In the genomic region with DNA sequence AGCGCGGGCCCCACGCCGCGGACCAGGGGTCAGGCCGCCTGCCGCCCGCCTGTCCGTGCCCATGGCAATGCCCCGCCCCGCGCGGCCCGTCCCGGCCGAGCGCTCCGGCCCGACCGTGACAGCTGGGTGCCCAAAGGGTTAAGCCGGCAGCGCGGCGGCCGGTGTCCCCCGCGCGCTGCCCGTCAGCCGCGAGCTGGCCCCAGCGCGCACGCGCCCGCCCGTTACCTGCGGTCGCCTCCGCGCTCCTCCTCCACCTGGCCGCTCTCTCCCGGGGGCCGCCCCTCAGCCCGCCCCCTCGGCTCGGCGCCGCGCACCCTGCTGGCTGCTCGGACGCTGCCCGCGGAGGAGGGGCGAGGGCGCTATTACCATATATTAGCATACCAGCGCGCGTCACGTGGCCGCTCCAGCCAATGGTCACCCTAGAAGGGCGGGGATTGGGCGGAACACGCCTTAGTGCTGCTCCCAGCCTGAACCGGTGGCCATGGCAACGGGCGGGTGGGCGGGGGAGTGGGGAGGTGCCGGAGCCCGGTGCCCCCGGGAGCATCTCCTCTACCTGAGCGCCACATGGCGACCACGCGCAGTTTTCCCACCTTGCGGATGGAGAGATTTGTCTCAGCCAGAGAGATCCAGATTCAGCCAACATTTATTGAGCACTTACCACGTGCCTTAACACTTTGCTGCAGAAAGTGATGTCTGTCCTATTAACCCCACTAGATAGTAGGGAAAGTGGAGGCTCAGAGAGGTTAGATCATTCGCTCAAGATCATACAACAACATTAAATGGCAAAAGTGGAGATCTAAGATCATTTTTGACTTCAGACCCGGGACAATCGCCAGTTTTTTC, we compare ENCODE assay signal across 8 cellular contexts. TPM values are rescaled to one million over a fixed set of nuclear protein-coding genes. Genes with fewer than 3 reads are reported as not detected.
A peak's percentile ranks its signal among the peaks of the same experiment; 100 is the strongest.
DNase-seq lines count a peak whose midpoint lies in the region; ATAC-seq and TF ChIP-seq lines count a peak whose summit lies in the region.

A gene with protein sequence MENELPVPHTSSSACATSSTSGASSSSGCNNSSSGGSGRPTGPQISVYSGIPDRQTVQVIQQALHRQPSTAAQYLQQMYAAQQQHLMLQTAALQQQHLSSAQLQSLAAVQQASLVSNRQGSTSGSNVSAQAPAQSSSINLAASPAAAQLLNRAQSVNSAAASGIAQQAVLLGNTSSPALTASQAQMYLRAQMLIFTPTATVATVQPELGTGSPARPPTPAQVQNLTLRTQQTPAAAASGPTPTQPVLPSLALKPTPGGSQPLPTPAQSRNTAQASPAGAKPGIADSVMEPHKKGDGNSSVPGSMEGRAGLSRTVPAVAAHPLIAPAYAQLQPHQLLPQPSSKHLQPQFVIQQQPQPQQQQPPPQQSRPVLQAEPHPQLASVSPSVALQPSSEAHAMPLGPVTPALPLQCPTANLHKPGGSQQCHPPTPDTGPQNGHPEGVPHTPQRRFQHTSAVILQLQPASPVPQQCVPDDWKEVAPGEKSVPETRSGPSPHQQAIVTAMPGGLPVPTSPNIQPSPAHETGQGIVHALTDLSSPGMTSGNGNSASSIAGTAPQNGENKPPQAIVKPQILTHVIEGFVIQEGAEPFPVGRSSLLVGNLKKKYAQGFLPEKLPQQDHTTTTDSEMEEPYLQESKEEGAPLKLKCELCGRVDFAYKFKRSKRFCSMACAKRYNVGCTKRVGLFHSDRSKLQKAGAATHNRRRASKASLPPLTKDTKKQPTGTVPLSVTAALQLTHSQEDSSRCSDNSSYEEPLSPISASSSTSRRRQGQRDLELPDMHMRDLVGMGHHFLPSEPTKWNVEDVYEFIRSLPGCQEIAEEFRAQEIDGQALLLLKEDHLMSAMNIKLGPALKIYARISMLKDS (minus strand): TSS at position 345 of the 843 bp plus-strand sequence. CDS start 55,556 bp downstream, outside the sequence.

- H3K9ac ChIP-seq in mucosa of rectum (ENCODE audit: low read depth in 1 of 2, low read length in 2 of 2): peak within 1 kb of the TSS in 1 of 2 donors; percentile 68

- TF ChIP-seq CTCF in Peyer's patch (IDR thresholded peaks at IDR 0.05): peak in 5 of 6 experiments; percentile 18 to 46 (median 33)

- H3K27me3 ChIP-seq in Peyer's patch (no peaks in the 10 kb centered on the region), mucosa of rectum (ENCODE audit: control insufficient read depth in 2 of 2, insufficient read depth in 2 of 2, low read length in 2 of 2) (peaks cover 4 to 6% of the 10 kb centered on the region in 2 donors)

- no peak for TF ChIP-seq POLR2A in Peyer's patch (IDR thresholded peaks at IDR 0.05)

- H3K27ac ChIP-seq in Peyer's patch: peak within 1 kb of the TSS in 3 of 4 donors; percentile 53 to 82 (median 69)
- H3K27ac ChIP-seq in mucosa of rectum (ENCODE audit: low read depth in 2 of 2, low read length in 2 of 2): peak within 1 kb of the TSS in 1 of 2 donors; percentile 3

- H3K4me1 ChIP-seq in Peyer's patch (peaks cover 0 to 8% (median 4%) of the 10 kb centered on the region in 4 donors), mucosa of rectum (ENCODE audit: control insufficient read depth in 2 of 2, insufficient read depth in 2 of 2, low read length in 2 of 2) (peaks cover 6 to 9% of the 10 kb centered on the region in 2 donors)

- no peaks in the 10 kb centered on the region for H3K9me3 ChIP-seq in Peyer's patch
- no peaks in the 10 kb centered on the region for H3K9me3 ChIP-seq in mucosa of rectum (ENCODE audit: control insufficient read depth in 2 of 2, low read length in 2 of 2)

- H3K4me3 ChIP-seq in Peyer's patch: peak within 1 kb of the TSS; percentile 48 to 90 (median 84)
- peak within 1 kb of the TSS; percentile 51 to 60 for H3K4me3 ChIP-seq in mucosa of rectum (ENCODE audit: low read length in 2 of 2)

- ATAC-seq in GM21619 (IDR thresholded peaks at IDR 0.05; ENCODE audit: unreplicated experiment) (peak; percentile 87), esophagus mucosa (peak; percentile 99)

- in situ Hi-C loops in KBM-7 (cut with MboI; ENCODE audit: low pct_unique_long_range_greater_than_20kb, low sequenced_read_pairs): no loop called here

- DNase-seq in D341Med (ENCODE audit: low spot score) (peak; percentile 93), KBM-7 (peak; percentile 96), Peyer's patch (peak; percentile 95 to 98 (median 97))
- peak; percentile 92 to 93 for DNase-seq in activated T-cell treated with anti-CD3 and anti-CD28 coated beads, Interleukin-2, amount 50 U/mL, for 48 hours
- peak; percentile 90 for DNase-seq in stimulated activated CD8-positive, alpha-beta memory T cell treated with anti-CD3 and anti-CD28 coated beads, Interleukin-4, amount 100 ng/mL, for 24 hours (ENCODE audit: low read depth)

- no peaks in the 10 kb centered on the region for H3K36me3 ChIP-seq in Peyer's patch
- no peaks in the 10 kb centered on the region for H3K36me3 ChIP-seq in mucosa of rectum (ENCODE audit: control insufficient read depth in 2 of 2, insufficient read depth in 2 of 2, low read length in 2 of 2)

RNA-seq across cellular contexts. Expression of the gene that starts here (rescaled TPM):
- total RNA-seq in Peyer's patch (10 to 100 TPM; 50.3 to 71.1 (median 65.9) TPM), esophagus mucosa (28.6 TPM)
